8 cellular contexts compared by ENCODE assay signal in the genomic region with DNA sequence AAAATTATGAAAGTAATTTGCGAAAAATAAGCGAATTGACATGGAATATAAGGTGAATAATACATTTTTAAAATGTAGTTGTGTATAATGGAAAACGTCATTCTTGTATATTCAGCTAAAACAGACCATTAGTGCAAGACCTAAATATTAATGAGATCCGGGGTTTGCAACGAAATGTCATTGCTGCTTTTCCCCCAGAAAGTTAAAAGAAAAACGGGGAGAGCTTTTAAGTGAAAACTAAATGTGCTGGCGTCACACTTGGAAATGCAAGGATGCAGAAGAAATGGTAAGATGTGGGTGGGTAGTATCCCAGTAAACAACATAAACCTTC. TPM values are rescaled to one million over a fixed set of nuclear protein-coding genes. Genes with fewer than 3 reads are reported as not detected.
DNase-seq lines count a peak whose midpoint lies in the region; ATAC-seq and TF ChIP-seq lines count a peak whose summit lies in the region.

No MANE protein-coding gene starts in this region.

- H3K36me3 ChIP-seq in spleen, result no peaks in the 10 kb centered on the region

- POLR2A ChIA-PET in activated CD8-positive, alpha-beta T cell treated with anti-CD3 and anti-CD28 coated beads for 36 hours (lab: Charles Lee), result interaction anchor here (0.6 to 1.5 kb wide), 3 partner anchors 10 to 327 kb away, joined by 3 to 6 read pairs (median 3); no protein-coding TSS in a partner anchor

- H3K27me3 Mint-ChIP-seq in HFFc6 (ENCODE audit: insufficient read depth), result peaks cover 5% of the 10 kb centered on the region
- H3K27me3 Mint-ChIP-seq in activated CD8-positive, alpha-beta T cell treated with anti-CD3 and anti-CD28 coated beads for 36 hours, result peaks cover 3% of the 10 kb centered on the region

- 22 to 31% (median 26%) methylated on average over 7 of the region's 7 CpGs for WGBS in spleen, 5 donors

- intact Hi-C loops in activated CD8-positive, alpha-beta T cell treated with anti-CD3 and anti-CD28 coated beads for 36 hours (cut with micrococcal nuclease), result no loop called here
- intact Hi-C loops in spleen (cut with DNase I; ENCODE audit: low total_unique reads), result no loop called here

- H3K27ac Mint-ChIP-seq in HFFc6, result peak overlapping the region; percentile 79
- peak overlapping the region; percentile 88 for H3K27ac Mint-ChIP-seq in activated CD8-positive, alpha-beta T cell treated with anti-CD3 and anti-CD28 coated beads for 36 hours

- no peaks in the 10 kb centered on the region for H3K36me3 Mint-ChIP-seq in HFFc6 (ENCODE audit: low read depth)
- H3K36me3 Mint-ChIP-seq in activated CD8-positive, alpha-beta T cell treated with anti-CD3 and anti-CD28 coated beads for 36 hours (ENCODE audit: low read depth), result peaks cover 3% of the 10 kb centered on the region

- CTCF ChIA-PET in activated CD8-positive, alpha-beta T cell treated with anti-CD3 and anti-CD28 coated beads for 36 hours (lab: Charles Lee), result interaction anchor here (1.0 to 5.2 kb wide), 8 partner anchors 9 to 201 kb away, joined by 3 to 44 read pairs (median 4); partner anchors contain the start of gene KCTD18

- no peak for DNase-seq in HFFc6
- DNase-seq in activated CD8-positive, alpha-beta T cell treated with anti-CD3 and anti-CD28 coated beads for 36 hours, result no peak
- DNase-seq in spleen, result no peak
- no peak for DNase-seq in HCEC 1CT
- DNase-seq in NCI-H2227 treated with DMSO at 0.1 percent for 48 hours (lab: John Stamatoyannopoulos, UW), result no peak
- no peak for DNase-seq in AG08396 (ENCODE audit: low spot score)

- peaks cover 5 to 30% (median 12%) of the 10 kb centered on the region in 6 donors for H3K4me1 ChIP-seq in spleen

- H3K4me3 Mint-ChIP-seq in HFFc6, result peak overlapping the region; percentile 94
- H3K4me3 Mint-ChIP-seq in activated CD8-positive, alpha-beta T cell treated with anti-CD3 and anti-CD28 coated beads for 36 hours, result peak overlapping the region; percentile 99

- no peak for TF ChIP-seq POLR2A in spleen (IDR thresholded peaks at IDR 0.05)

- no peak for ATAC-seq in activated CD8-positive, alpha-beta T cell treated with anti-CD3 and anti-CD28 coated beads for 36 hours
- ATAC-seq in GM18907 (IDR thresholded peaks at IDR 0.05; ENCODE audit: unreplicated experiment), result no peak

- peaks cover 0 to 8% (median 0%) of the 10 kb centered on the region in 7 donors for H3K27me3 ChIP-seq in spleen (replicated peaks in 1 of 7)

- H3K4me3 ChIP-seq in iPS-11a (ENCODE audit: low read depth, low read length), result peak overlapping the region; percentile 77
- H3K4me3 ChIP-seq in spleen, result peak overlapping the region; percentile 83 to 92 (median 88)

- H3K9me3 ChIP-seq in spleen, result no peaks in the 10 kb centered on the region

- peaks cover 35% of the 10 kb centered on the region for H3K4me1 Mint-ChIP-seq in HFFc6 (ENCODE audit: low read depth)
- H3K4me1 Mint-ChIP-seq in activated CD8-positive, alpha-beta T cell treated with anti-CD3 and anti-CD28 coated beads for 36 hours (ENCODE audit: low read depth), result peaks cover 21% of the 10 kb centered on the region

- peak overlapping the region; percentile 48 to 85 (median 76) for H3K27ac ChIP-seq in spleen

- no peak for TF ChIP-seq CTCF in HFFc6 (IDR thresholded peaks at IDR 0.05)
- TF ChIP-seq CTCF in activated CD8-positive, alpha-beta T cell treated with anti-CD3 and anti-CD28 coated beads for 36 hours (IDR thresholded peaks at IDR 0.05), result no peak
- TF ChIP-seq CTCF in spleen (IDR thresholded peaks at IDR 0.05 in 8 of 11, conservative IDR thresholded peaks at IDR 0.05 in 3 of 11), result no peak

- no peaks in the 10 kb centered on the region for H3K9me3 Mint-ChIP-seq in HFFc6
- no peaks in the 10 kb centered on the region for H3K9me3 Mint-ChIP-seq in activated CD8-positive, alpha-beta T cell treated with anti-CD3 and anti-CD28 coated beads for 36 hours

RNA-seq across cellular contexts. Expression of gene SGO2, which starts 0.5 kb away (rescaled TPM):
- 10 to 100 TPM; 10.6 to 22.3 (median 20.5) TPM for total RNA-seq in HFFc6 (2021; fragmentation: NEBNext Ultra II Directional; extraction: Animal tissue kit (Norgen Biotek cat#: 25700))
- 10 to 100 TPM; 50.2 to 58.4 TPM for total RNA-seq in activated CD8-positive, alpha-beta T cell treated with anti-CD3 and anti-CD28 coated beads for 36 hours
- total RNA-seq in spleen, result 1 to 10 TPM; 3.5 to 9.9 (median 5.0) TPM
- polyA plus RNA-seq in spleen, result 1 to 10 TPM in 2 of 3 donors, under 1 TPM in 1; 0.85 to 2.2 (median 1.6) TPM

RNA-seq across cellular contexts. Expression of gene KCTD18, which starts 15.6 kb away (rescaled TPM):
- total RNA-seq in HFFc6 (2021; fragmentation: NEBNext Ultra II Directional; extraction: Animal tissue kit (Norgen Biotek cat#: 25700)), result 10 to 100 TPM; 11.2 to 14.6 (median 13.3) TPM
- total RNA-seq in activated CD8-positive, alpha-beta T cell treated with anti-CD3 and anti-CD28 coated beads for 36 hours, result 10 to 100 TPM; 15.2 to 16.7 TPM
- 10 to 100 TPM; 11.1 to 21.5 (median 17.0) TPM for total RNA-seq in spleen
- polyA plus RNA-seq in spleen, result 10 to 100 TPM; 11.6 to 12.0 (median 11.6) TPM
